In the genomic region with DNA sequence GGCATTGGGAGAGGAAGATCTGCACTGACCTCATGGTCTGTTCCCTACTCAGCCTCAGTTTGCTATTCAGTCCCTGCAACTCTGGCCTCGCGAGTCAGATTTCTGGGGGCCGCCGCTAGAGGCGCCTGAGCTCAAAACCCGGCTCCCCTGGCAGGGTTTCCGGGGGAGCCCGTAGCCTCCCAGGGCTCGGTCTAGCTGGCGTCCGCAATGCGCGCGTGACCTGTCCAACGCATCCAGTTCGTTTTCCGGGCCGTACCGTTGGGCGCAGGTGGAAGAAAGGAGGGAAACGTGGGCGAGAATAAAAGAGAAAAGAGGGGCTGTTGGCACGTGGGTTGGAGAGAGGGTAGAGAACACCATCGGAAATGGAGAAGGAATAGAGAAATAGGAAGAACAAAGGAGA, we compare ENCODE assay signal across 1 cellular context.
A peak's percentile ranks its signal among the peaks of the same experiment; 100 is the strongest.
TF ChIP-seq lines count a peak whose summit lies in the region.

A gene (minus strand): TSS at position 213 of the 400 bp plus-strand sequence. CDS start 179 bp downstream, at position 34.

TF ChIP-seq in K562, 482 proteins besides CTCF, POLR2A, EP300 and RAD21:
- no peak for TF ChIP-seq NCOA2 (IDR thresholded peaks at IDR 0.05; ENCODE audit: partially characterized antibody in 2 of 2)
- TF ChIP-seq ZNF717 (CRISPR knock-in tag; IDR thresholded peaks at IDR 0.05): no peak
- no peak for TF ChIP-seq ZNF253 (CRISPR knock-in tag; conservative IDR thresholded peaks at IDR 0.05)
- TF ChIP-seq, protein P1, sequence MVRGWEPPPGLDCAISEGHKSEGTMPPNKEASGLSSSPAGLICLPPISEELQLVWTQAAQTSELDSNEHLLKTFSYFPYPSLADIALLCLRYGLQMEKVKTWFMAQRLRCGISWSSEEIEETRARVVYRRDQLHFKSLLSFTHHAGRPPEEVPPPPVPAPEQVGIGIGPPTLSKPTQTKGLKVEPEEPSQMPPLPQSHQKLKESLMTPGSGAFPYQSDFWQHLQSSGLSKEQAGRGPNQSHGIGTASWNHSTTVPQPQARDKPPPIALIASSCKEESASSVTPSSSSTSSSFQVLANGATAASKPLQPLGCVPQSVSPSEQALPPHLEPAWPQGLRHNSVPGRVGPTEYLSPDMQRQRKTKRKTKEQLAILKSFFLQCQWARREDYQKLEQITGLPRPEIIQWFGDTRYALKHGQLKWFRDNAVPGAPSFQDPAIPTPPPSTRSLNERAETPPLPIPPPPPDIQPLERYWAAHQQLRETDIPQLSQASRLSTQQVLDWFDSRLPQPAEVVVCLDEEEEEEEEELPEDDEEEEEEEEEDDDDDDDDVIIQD (CRISPR knock-in tag; IDR thresholded peaks at IDR 0.05): no peak
- no peak for TF ChIP-seq ZNF239 (CRISPR knock-in tag; IDR thresholded peaks at IDR 0.05)
- TF ChIP-seq, protein P2, sequence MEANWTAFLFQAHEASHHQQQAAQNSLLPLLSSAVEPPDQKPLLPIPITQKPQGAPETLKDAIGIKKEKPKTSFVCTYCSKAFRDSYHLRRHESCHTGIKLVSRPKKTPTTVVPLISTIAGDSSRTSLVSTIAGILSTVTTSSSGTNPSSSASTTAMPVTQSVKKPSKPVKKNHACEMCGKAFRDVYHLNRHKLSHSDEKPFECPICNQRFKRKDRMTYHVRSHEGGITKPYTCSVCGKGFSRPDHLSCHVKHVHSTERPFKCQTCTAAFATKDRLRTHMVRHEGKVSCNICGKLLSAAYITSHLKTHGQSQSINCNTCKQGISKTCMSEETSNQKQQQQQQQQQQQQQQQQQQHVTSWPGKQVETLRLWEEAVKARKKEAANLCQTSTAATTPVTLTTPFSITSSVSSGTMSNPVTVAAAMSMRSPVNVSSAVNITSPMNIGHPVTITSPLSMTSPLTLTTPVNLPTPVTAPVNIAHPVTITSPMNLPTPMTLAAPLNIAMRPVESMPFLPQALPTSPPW (CRISPR knock-in tag; IDR thresholded peaks at IDR 0.05): no peak
- TF ChIP-seq HNRNPLL (IDR thresholded peaks at IDR 0.05; ENCODE audit: low read depth, low read length, poor library complexity, severe bottlenecking): no peak
- TF ChIP-seq, protein P3, sequence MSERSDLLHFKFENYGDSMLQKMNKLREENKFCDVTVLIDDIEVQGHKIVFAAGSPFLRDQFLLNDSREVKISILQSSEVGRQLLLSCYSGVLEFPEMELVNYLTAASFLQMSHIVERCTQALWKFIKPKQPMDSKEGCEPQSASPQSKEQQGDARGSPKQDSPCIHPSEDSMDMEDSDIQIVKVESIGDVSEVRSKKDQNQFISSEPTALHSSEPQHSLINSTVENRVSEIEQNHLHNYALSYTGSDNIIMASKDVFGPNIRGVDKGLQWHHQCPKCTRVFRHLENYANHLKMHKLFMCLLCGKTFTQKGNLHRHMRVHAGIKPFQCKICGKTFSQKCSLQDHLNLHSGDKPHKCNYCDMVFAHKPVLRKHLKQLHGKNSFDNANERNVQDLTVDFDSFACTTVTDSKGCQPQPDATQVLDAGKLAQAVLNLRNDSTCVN (CRISPR knock-in tag; IDR thresholded peaks at IDR 0.05): no peak
- TF ChIP-seq, protein P4, sequence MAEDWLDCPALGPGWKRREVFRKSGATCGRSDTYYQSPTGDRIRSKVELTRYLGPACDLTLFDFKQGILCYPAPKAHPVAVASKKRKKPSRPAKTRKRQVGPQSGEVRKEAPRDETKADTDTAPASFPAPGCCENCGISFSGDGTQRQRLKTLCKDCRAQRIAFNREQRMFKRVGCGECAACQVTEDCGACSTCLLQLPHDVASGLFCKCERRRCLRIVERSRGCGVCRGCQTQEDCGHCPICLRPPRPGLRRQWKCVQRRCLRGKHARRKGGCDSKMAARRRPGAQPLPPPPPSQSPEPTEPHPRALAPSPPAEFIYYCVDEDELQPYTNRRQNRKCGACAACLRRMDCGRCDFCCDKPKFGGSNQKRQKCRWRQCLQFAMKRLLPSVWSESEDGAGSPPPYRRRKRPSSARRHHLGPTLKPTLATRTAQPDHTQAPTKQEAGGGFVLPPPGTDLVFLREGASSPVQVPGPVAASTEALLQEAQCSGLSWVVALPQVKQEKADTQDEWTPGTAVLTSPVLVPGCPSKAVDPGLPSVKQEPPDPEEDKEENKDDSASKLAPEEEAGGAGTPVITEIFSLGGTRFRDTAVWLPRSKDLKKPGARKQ (CRISPR knock-in tag; IDR thresholded peaks at IDR 0.05): peak; percentile 74; the same call in 1 of the 2 replicates
- TF ChIP-seq PHF20 (IDR thresholded peaks at IDR 0.05; ENCODE audit: partially characterized antibody): no peak
- TF ChIP-seq, protein P5, sequence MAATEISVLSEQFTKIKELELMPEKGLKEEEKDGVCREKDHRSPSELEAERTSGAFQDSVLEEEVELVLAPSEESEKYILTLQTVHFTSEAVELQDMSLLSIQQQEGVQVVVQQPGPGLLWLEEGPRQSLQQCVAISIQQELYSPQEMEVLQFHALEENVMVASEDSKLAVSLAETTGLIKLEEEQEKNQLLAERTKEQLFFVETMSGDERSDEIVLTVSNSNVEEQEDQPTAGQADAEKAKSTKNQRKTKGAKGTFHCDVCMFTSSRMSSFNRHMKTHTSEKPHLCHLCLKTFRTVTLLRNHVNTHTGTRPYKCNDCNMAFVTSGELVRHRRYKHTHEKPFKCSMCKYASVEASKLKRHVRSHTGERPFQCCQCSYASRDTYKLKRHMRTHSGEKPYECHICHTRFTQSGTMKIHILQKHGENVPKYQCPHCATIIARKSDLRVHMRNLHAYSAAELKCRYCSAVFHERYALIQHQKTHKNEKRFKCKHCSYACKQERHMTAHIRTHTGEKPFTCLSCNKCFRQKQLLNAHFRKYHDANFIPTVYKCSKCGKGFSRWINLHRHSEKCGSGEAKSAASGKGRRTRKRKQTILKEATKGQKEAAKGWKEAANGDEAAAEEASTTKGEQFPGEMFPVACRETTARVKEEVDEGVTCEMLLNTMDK (IDR thresholded peaks at IDR 0.05; ENCODE audit: borderline replicate concordance, insufficient read depth, low read depth, low read length, poor library complexity, severe bottlenecking): peak; percentile 47
